ENCODE assay signal across 17 cellular contexts in the genomic region with DNA sequence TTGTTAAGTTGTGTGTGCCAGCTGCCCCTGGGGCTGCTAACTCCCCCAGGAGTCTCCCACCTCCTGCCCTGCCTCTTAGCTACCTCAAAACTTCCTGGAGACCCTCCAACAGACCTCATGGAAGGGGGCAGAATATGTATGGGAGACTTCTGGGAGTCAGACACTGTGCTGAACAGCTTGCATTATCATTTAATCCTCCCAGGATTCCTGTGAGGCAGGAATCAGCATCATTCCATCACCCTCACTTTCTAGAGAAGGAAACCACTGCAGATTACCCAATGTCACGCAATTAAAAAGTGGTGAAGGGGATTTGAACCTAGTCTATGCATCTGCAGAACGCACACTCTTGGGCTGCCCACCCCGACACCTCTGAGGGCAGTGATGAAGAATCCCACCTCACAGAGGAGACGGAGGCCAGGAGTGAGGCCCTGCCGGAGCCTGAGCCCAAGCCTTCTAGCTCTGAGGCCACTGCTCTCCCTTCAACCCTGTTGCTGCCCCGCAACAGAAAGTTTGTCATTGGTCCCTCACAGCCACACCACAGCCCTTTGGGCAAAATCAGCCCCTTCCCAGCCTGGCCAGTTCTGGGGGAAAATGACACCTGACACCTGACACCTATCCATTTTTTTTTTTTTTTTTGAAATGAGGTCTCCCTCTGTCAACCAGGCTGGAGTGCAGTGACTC. TPM values are rescaled to one million over a fixed set of nuclear protein-coding genes. Genes with fewer than 3 reads are reported as not detected.
A peak's percentile ranks its signal among the peaks of the same experiment; 100 is the strongest.
DNase-seq lines count a peak whose midpoint lies in the region; ATAC-seq and TF ChIP-seq lines count a peak whose summit lies in the region.
"Had no signal": no experiment of that assay in that cellular context is flagged by ENCODE, and none has a peak within 500 bp of the region (broad histone marks: within the 10 kb centered on the region; RNA-seq: fewer than 3 reads in every experiment).

No MANE protein-coding gene starts in this region.

- in situ Hi-C loops in gastrocnemius medialis (cut with MboI; ENCODE audit: low sequenced_read_pairs in 4 of 4), result no loop called here

- no peak overlapping the region for H3K4me3 Mint-ChIP-seq in CD8-positive, alpha-beta memory T cell
- H3K4me3 Mint-ChIP-seq in stimulated activated naive B cell treated with anti-CD40 and anti-IgM and Interleukin-4, amounts not matched to agents 10 μg/mL and 1 μg/mL and 100 μg/mL, for 72 hours, result no peak overlapping the region
- H3K4me3 Mint-ChIP-seq: activated CD8-positive, alpha-beta T cell treated with anti-CD3 and anti-CD28 coated beads for 36 hours; activated naive CD4-positive, alpha-beta T cell treated with anti-CD3 and anti-CD28 coated beads, Interleukin-2, amount 10 ng/mL, durations not matched to agents 7 days and 5 days; T-helper 1 cell treated with Interleukin-12 subunit alpha and Interleukin-12 subunit beta and Interleukin-4 antibody, amounts not matched to agents 30 μg/mL and 1 μg/mL, for 36 hours had no signal

- H3K27me3 Mint-ChIP-seq in CD8-positive, alpha-beta memory T cell, result peaks cover 0 to 9% of the 10 kb centered on the region in 2 donors
- peaks cover 4 to 5% of the 10 kb centered on the region in 2 donors for H3K27me3 Mint-ChIP-seq in stimulated activated naive B cell treated with anti-CD40 and anti-IgM and Interleukin-4, amounts not matched to agents 10 μg/mL and 1 μg/mL and 100 μg/mL, for 72 hours
- H3K27me3 Mint-ChIP-seq: activated CD8-positive, alpha-beta T cell treated with anti-CD3 and anti-CD28 coated beads for 36 hours had no signal

- ATAC-seq in gastrocnemius medialis, result no peak
- ATAC-seq in stimulated activated naive B cell treated with anti-CD40 and anti-IgM and Interleukin-4, amounts not matched to agents 10 μg/mL and 1 μg/mL and 100 μg/mL, for 72 hours (replicated peaks), result no peak
- ATAC-seq: activated CD8-positive, alpha-beta T cell treated with anti-CD3 and anti-CD28 coated beads for 36 hours had no signal

- no peak for TF ChIP-seq POLR2A in gastrocnemius medialis (IDR thresholded peaks at IDR 0.05)

- H3K4me3 ChIP-seq in BJ (ENCODE audit: low read depth, low read length) (peak overlapping the region; percentile 87), ascending aorta (peak overlapping the region; percentile 64 to 87), gastrocnemius medialis (peak overlapping the region; percentile 17 to 51 (median 36))
- H3K4me3 ChIP-seq in CD8-positive, alpha-beta memory T cell (ENCODE audit: low read length), result no peak overlapping the region

- peak overlapping the region; percentile 88 to 90 for H3K27ac ChIP-seq in ascending aorta
- peak overlapping the region; percentile 20 to 77 (median 66) for H3K27ac ChIP-seq in gastrocnemius medialis
- no peak overlapping the region for H3K27ac ChIP-seq in CD8-positive, alpha-beta memory T cell (ENCODE audit: low read depth, low read length)
- H3K27ac ChIP-seq: C4-2B had no signal

- intact Hi-C loops in ascending aorta (cut with DNase I) (no loop called here), gastrocnemius medialis (cut with DNase I; ENCODE audit: low total_unique reads) (no loop called here)

- H3K36me3 ChIP-seq in BJ (ENCODE audit: control insufficient read depth, insufficient read depth, low read length) (peaks cover 26% of the 10 kb centered on the region), ascending aorta (peaks cover 69 to 70% of the 10 kb centered on the region in 2 donors), gastrocnemius medialis (no peaks in the 10 kb centered on the region)
- no peaks in the 10 kb centered on the region for H3K36me3 ChIP-seq in CD8-positive, alpha-beta memory T cell (ENCODE audit: insufficient read depth, low read length)

- H3K9me3 ChIP-seq in ascending aorta (no peaks in the 10 kb centered on the region), gastrocnemius medialis (no peaks in the 10 kb centered on the region)
- no peaks in the 10 kb centered on the region for H3K9me3 ChIP-seq in CD8-positive, alpha-beta memory T cell (ENCODE audit: low read length)

- no peak for TF ChIP-seq CTCF in BJ (IDR thresholded peaks at IDR 0.05; ENCODE audit: insufficient read depth, low read depth, low read length)
- no peak for TF ChIP-seq CTCF in ascending aorta (IDR thresholded peaks at IDR 0.05)
- TF ChIP-seq CTCF in gastrocnemius medialis (IDR thresholded peaks at IDR 0.05 in 4 of 5, conservative IDR thresholded peaks at IDR 0.05 in 1 of 5), result no peak

- POLR2A ChIA-PET in BJ (lab: Charles Lee), result no interaction called here
- POLR2A ChIA-PET in CD8-positive, alpha-beta memory T cell (lab: Charles Lee), result no interaction called here

- no peaks in the 10 kb centered on the region for H3K9me3 Mint-ChIP-seq in CD8-positive, alpha-beta memory T cell
- no peaks in the 10 kb centered on the region for H3K9me3 Mint-ChIP-seq in stimulated activated naive B cell treated with anti-CD40 and anti-IgM and Interleukin-4, amounts not matched to agents 10 μg/mL and 1 μg/mL and 100 μg/mL, for 72 hours
- H3K9me3 Mint-ChIP-seq: activated CD8-positive, alpha-beta T cell treated with anti-CD3 and anti-CD28 coated beads for 36 hours; activated naive CD4-positive, alpha-beta T cell treated with anti-CD3 and anti-CD28 coated beads, Interleukin-2, amount 10 ng/mL, durations not matched to agents 7 days and 5 days; T-helper 1 cell treated with Interleukin-12 subunit alpha and Interleukin-12 subunit beta and Interleukin-4 antibody, amounts not matched to agents 30 μg/mL and 1 μg/mL, for 36 hours had no signal

- CTCF ChIA-PET in BJ (lab: Yijun Ruan, JAX), result interaction anchor here (0.7 to 4.3 kb wide), 5 partner anchors 10 to 37 kb away, joined by 3 to 30 read pairs (median 4); no protein-coding TSS in a partner anchor
- CTCF ChIA-PET in CD8-positive, alpha-beta memory T cell (lab: Charles Lee), result interaction anchor here (1.3 kb wide), 1 partner anchor 155 kb away, joined by 4 read pairs; no protein-coding TSS in a partner anchor

- H3K4me1 Mint-ChIP-seq in CD8-positive, alpha-beta memory T cell, result no peaks in the 10 kb centered on the region
- no peaks in the 10 kb centered on the region for H3K4me1 Mint-ChIP-seq in stimulated activated naive B cell treated with anti-CD40 and anti-IgM and Interleukin-4, amounts not matched to agents 10 μg/mL and 1 μg/mL and 100 μg/mL, for 72 hours
- H3K4me1 Mint-ChIP-seq: activated naive CD4-positive, alpha-beta T cell treated with anti-CD3 and anti-CD28 coated beads, Interleukin-2, amount 10 ng/mL, durations not matched to agents 7 days and 5 days had no signal

- H3K27ac Mint-ChIP-seq in CD8-positive, alpha-beta memory T cell, result no peak overlapping the region
- H3K27ac Mint-ChIP-seq in stimulated activated naive B cell treated with anti-CD40 and anti-IgM and Interleukin-4, amounts not matched to agents 10 μg/mL and 1 μg/mL and 100 μg/mL, for 72 hours, result no peak overlapping the region
- H3K27ac Mint-ChIP-seq: activated CD8-positive, alpha-beta T cell treated with anti-CD3 and anti-CD28 coated beads for 36 hours; activated naive CD4-positive, alpha-beta T cell treated with anti-CD3 and anti-CD28 coated beads, Interleukin-2, amount 10 ng/mL, durations not matched to agents 7 days and 5 days; T-helper 1 cell treated with Interleukin-12 subunit alpha and Interleukin-12 subunit beta and Interleukin-4 antibody, amounts not matched to agents 30 μg/mL and 1 μg/mL, for 36 hours had no signal

- H3K27me3 ChIP-seq in BJ (ENCODE audit: control insufficient read depth, insufficient read depth, low read length), result no peaks in the 10 kb centered on the region
- no peaks in the 10 kb centered on the region for H3K27me3 ChIP-seq in ascending aorta
- H3K27me3 ChIP-seq in gastrocnemius medialis, result no peaks in the 10 kb centered on the region
- H3K27me3 ChIP-seq in CD8-positive, alpha-beta memory T cell (ENCODE audit: insufficient read depth, low read length, poor library complexity, severe bottlenecking), result no peaks in the 10 kb centered on the region

- H3K4me1 ChIP-seq in ascending aorta, result peaks cover 13 to 24% of the 10 kb centered on the region in 2 donors
- no peaks in the 10 kb centered on the region for H3K4me1 ChIP-seq in gastrocnemius medialis
- H3K4me1 ChIP-seq in CD8-positive, alpha-beta memory T cell (ENCODE audit: insufficient read depth, low read length), result no peaks in the 10 kb centered on the region

- DNase-seq in BJ (ENCODE audit: low read depth), result no peak
- DNase-seq in ascending aorta (ENCODE audit: low spot score in 2 of 2), result no peak
- DNase-seq in islet precursor cell, result peak; percentile 57
- DNase-seq in gastrocnemius medialis, result no peak
- DNase-seq in stimulated activated CD4-positive, alpha-beta T cell treated with anti-CD3 and anti-CD28 coated beads, Interleukin-4, amount 100 ng/mL, for 24 hours, result no peak
- DNase-seq in CD8-positive, alpha-beta memory T cell, result no peak
- no peak for DNase-seq in stimulated activated naive B cell treated with anti-CD40 and anti-IgM and Interleukin-4, amounts not matched to agents 10 μg/mL and 1 μg/mL and 100 μg/mL, for 72 hours
- no peak for DNase-seq in C1 segment of cervical spinal cord (lab: John Stamatoyannopoulos, UW)
- DNase-seq: activated CD8-positive, alpha-beta T cell treated with anti-CD3 and anti-CD28 coated beads for 36 hours; activated naive CD4-positive, alpha-beta T cell treated with anti-CD3 and anti-CD28 coated beads, Interleukin-2, amount 10 ng/mL, durations not matched to agents 7 days and 5 days; effector CD4-positive, alpha-beta T cell; NCI-H2029; stimulated activated CD4-positive, alpha-beta T cell treated with anti-CD3 and anti-CD28 coated beads, Interleukin-4, amount 100 ng/mL, for 1 hour; substantia nigra had no signal

- H3K36me3 Mint-ChIP-seq in CD8-positive, alpha-beta memory T cell, result no peaks in the 10 kb centered on the region
- H3K36me3 Mint-ChIP-seq in stimulated activated naive B cell treated with anti-CD40 and anti-IgM and Interleukin-4, amounts not matched to agents 10 μg/mL and 1 μg/mL and 100 μg/mL, for 72 hours, result no peaks in the 10 kb centered on the region
- H3K36me3 Mint-ChIP-seq: activated naive CD4-positive, alpha-beta T cell treated with anti-CD3 and anti-CD28 coated beads, Interleukin-2, amount 10 ng/mL, durations not matched to agents 7 days and 5 days had no signal

RNA-seq across cellular contexts. Expression of a gene that starts 30.3 kb away (rescaled TPM):
- 0.49 and 0.90 TPM in 2 replicates for polyA plus RNA-seq in BJ (2011; rRNA removed)
- 0.93 and 1.1 TPM in 2 replicates for polyA minus RNA-seq in BJ (2011; rRNA and poly(A)+ RNA removed)
- total RNA-seq in ascending aorta (46.8 TPM), gastrocnemius medialis (1 to 10 TPM in 1 of 4 donors, not detected in 3; 1.2 TPM)
- total RNA-seq in CD8-positive, alpha-beta memory T cell, result not detected
- polyA plus RNA-seq in CD8-positive, alpha-beta memory T cell, result not detected
- total RNA-seq: activated CD8-positive, alpha-beta T cell treated with anti-CD3 and anti-CD28 coated beads for 36 hours had no signal
- polyA plus RNA-seq: neural cell had no signal

RNA-seq across cellular contexts. Expression of a gene that starts 51.6 kb away (rescaled TPM):
- polyA plus RNA-seq in BJ (2011; rRNA removed), result 10.2 and 12.8 TPM in 2 replicates
- 3.3 and 7.9 TPM in 2 replicates for polyA minus RNA-seq in BJ (2011; rRNA and poly(A)+ RNA removed)
- total RNA-seq in ascending aorta (1.5 TPM), gastrocnemius medialis (1 to 10 TPM in 3 of 4 donors, under 1 TPM in 1; 0.29 to 1.5 (median 1.2) TPM)
- total RNA-seq in CD8-positive, alpha-beta memory T cell, result 10 to 100 TPM; 22.6 to 23.3 TPM
- polyA plus RNA-seq in CD8-positive, alpha-beta memory T cell, result 11.9 TPM

Comparison
In these comparisons a context has a peak if more than half of its experiments do, and no peak if none do; other contexts are left out.
1. RNA of a gene that starts 30.3 kb away (total RNA-seq): 46.8 TPM in ascending aorta (single experiment); 1.2 TPM in gastrocnemius medialis and not detected in CD8-positive, alpha-beta memory T cell; every median in the first group is over 10 times any median in the second.